8 cellular contexts compared by ENCODE assay signal in the genomic region with DNA sequence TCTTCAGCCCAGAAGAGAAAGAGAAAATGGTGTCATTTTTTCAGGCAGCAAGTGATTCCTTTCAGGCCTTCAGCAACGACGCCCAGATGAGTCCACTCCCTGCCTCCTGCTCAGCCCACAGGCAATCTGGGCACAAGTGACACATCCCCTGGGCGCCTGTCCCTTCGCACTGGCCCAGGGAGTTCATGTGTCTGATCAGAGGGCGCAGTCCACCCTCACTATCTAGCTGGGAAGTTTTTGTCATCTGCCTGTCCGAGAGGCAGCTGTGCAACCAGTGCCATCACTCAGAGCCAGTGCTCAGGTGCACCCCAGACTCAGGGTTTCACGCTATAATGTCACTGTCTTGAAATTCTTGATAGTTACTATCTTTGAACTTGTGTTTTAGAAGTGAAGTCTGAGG. TPM values are rescaled to one million over a fixed set of nuclear protein-coding genes. Genes with fewer than 3 reads are reported as not detected.
A peak's percentile ranks its signal among the peaks of the same experiment; 100 is the strongest.
DNase-seq lines count a peak whose midpoint lies in the region; ATAC-seq, FAIRE-seq and TF ChIP-seq lines count a peak whose summit lies in the region.
"Had no signal": no experiment of that assay in that cellular context is flagged by ENCODE, and none has a peak within 500 bp of the region (broad histone marks: within the 10 kb centered on the region; RNA-seq: fewer than 3 reads in every experiment).

No MANE protein-coding gene starts in this region.

- no peak overlapping the region for H4K5ac ChIP-seq in IMR-90 (ENCODE audit: low read depth, low read length)

- no TSS peak for BruUV-seq in IMR-90 (replicated peaks; lab: Mats Ljungman, UMichigan)
- BruUV-seq in HepG2 (replicated peaks; lab: Mats Ljungman, UMichigan), result TSS peak; percentile 84

- ATAC-seq in IMR-90 (ENCODE audit: low read depth) (no peak), HepG2 (peak; percentile 35), HG02610 (IDR thresholded peaks at IDR 0.05; ENCODE audit: unreplicated experiment) (no peak)
- ATAC-seq in activated CD8-positive, alpha-beta T cell treated with anti-CD3 and anti-CD28 coated beads for 36 hours, result no peak
- no peak for ATAC-seq in stimulated activated memory B cell treated with anti-CD40 and anti-IgM and Interleukin-4, amounts not matched to agents 10 μg/mL and 1 μg/mL and 100 μg/mL, for 72 hours

- peak overlapping the region; percentile 0 for H2AK9ac ChIP-seq in IMR-90 (replicated peaks; ENCODE audit: low read depth, low read length, poor library complexity)

- no peak overlapping the region for H3K23ac ChIP-seq in IMR-90 (ENCODE audit: low read depth, low read length)

- H3K14ac ChIP-seq in IMR-90 (replicated peaks; ENCODE audit: low read depth, low read length), result no peak overlapping the region

- H3K4me3 Mint-ChIP-seq in activated CD8-positive, alpha-beta T cell treated with anti-CD3 and anti-CD28 coated beads for 36 hours, result peak overlapping the region; percentile 66
- peak overlapping the region; percentile 82 for H3K4me3 Mint-ChIP-seq in stimulated activated memory B cell treated with anti-CD40 and anti-IgM and Interleukin-4, amounts not matched to agents 10 μg/mL and 1 μg/mL and 100 μg/mL, for 72 hours

- H3K9me3 ChIP-seq in IMR-90 (ENCODE audit: control insufficient read depth, insufficient read depth, low read length) (peaks cover 2% of the 10 kb centered on the region; the same call in 1 of the 2 replicates), HepG2 (ENCODE audit: low read length) (0 out of 2 replicates have a peak, but pooled peaks cover 2% of the 10 kb centered on the region)

- H3K18ac ChIP-seq in IMR-90 (ENCODE audit: low read depth, low read length), result no peak overlapping the region

- dilution Hi-C loops in IMR-90 (cut with HindIII; ENCODE audit: low sequenced_read_pairs, unreplicated experiment), result no loop called here

- peaks cover 42% of the 10 kb centered on the region for H3K79me2 ChIP-seq in HepG2 (ENCODE audit: insufficient read depth, low read length)

- TF ChIP-seq EP300 in HepG2 (IDR thresholded peaks at IDR 0.05; ENCODE audit: low read depth in 2 of 2, low read length in 2 of 2), result no peak
- TF ChIP-seq EP300 in HepG2 (CRISPR knock-in tag; IDR thresholded peaks at IDR 0.05; ENCODE audit: borderline replicate concordance), result no peak

- no peak for DNase-seq in IMR-90
- no peak for DNase-seq in activated CD8-positive, alpha-beta T cell treated with anti-CD3 and anti-CD28 coated beads for 36 hours
- peak; percentile 43 for DNase-seq in HepG2 (ENCODE audit: low spot score)
- no peak for DNase-seq in NCI-H2107 (lab: John Stamatoyannopoulos, UW)
- no peak for DNase-seq in central memory CD4-positive, alpha-beta T cell

- peak; percentile 51 for FAIRE-seq in HepG2 (lab: Jason Lieb, UNC)
- FAIRE-seq: endothelial cell of umbilical vein had no signal

- H3K27me3 ChIP-seq in IMR-90 (ENCODE audit: control insufficient read depth, insufficient read depth, low read length) (peaks cover 4% of the 10 kb centered on the region; the same call in 1 of the 2 replicates), HepG2 (ENCODE audit: control insufficient read depth in 1 of 2, insufficient read depth in 2 of 2, low read length in 2 of 2) (peaks cover 0 to 6% of the 10 kb centered on the region in 2 experiments; a peak in 3 of 5 replicates)

- no peaks in the 10 kb centered on the region for H3K27me3 Mint-ChIP-seq in activated CD8-positive, alpha-beta T cell treated with anti-CD3 and anti-CD28 coated beads for 36 hours
- no peaks in the 10 kb centered on the region for H3K27me3 Mint-ChIP-seq in stimulated activated memory B cell treated with anti-CD40 and anti-IgM and Interleukin-4, amounts not matched to agents 10 μg/mL and 1 μg/mL and 100 μg/mL, for 72 hours

- H2AFZ ChIP-seq in IMR-90 (replicated peaks; ENCODE audit: low read length, poor library complexity) (peak overlapping the region; percentile 80), HepG2 (ENCODE audit: low read length) (no peak overlapping the region)

- H3K9me3 Mint-ChIP-seq in activated CD8-positive, alpha-beta T cell treated with anti-CD3 and anti-CD28 coated beads for 36 hours, result peaks cover 7% of the 10 kb centered on the region
- H3K9me3 Mint-ChIP-seq in stimulated activated memory B cell treated with anti-CD40 and anti-IgM and Interleukin-4, amounts not matched to agents 10 μg/mL and 1 μg/mL and 100 μg/mL, for 72 hours, result no peaks in the 10 kb centered on the region

- in situ Hi-C loops in IMR-90 (cut with MboI; ENCODE audit: low sequenced_read_pairs) (no loop called here), HepG2 (cut with HindIII; ENCODE audit: extremely low pct_ligation_motif_present, low pct_unique_long_range_greater_than_20kb) (no loop called here)

- TF ChIP-seq RAD21 in IMR-90 (IDR thresholded peaks at IDR 0.05; ENCODE audit: low read length) (no peak), HepG2 (CRISPR knock-in tag; IDR thresholded peaks at IDR 0.05) (no peak)

- no peak for TF ChIP-seq POLR2A in IMR-90 (IDR thresholded peaks at IDR 0.05; ENCODE audit: low read depth, low read length)
- TF ChIP-seq POLR2A in HepG2 (IDR thresholded peaks at IDR 0.05; ENCODE audit: insufficient read depth in 1 of 2, low read depth in 2 of 2, low read length in 2 of 2), result peak in 1 of 2 experiments; percentile 72; a peak in 2 of 4 replicates

- 85% methylated on average over 2 of the region's 7 CpGs; no CpG with 5 or more reads in 1 of the 2 experiments for WGBS in IMR-90 (ENCODE audit: extremely low coverage in 2 of 2, insufficient read length in 1 of 2), 2 experiments
- 2% methylated on average over 7 of the region's 7 CpGs for WGBS in HepG2 (ENCODE audit: low lambda C conversion rate)

- H3K79me1 ChIP-seq in IMR-90 (ENCODE audit: low read depth in 1 of 2, low read length in 2 of 2), result peaks cover 0 to 10% of the 10 kb centered on the region in 2 experiments; a peak in 2 of 4 replicates

- H3K9ac ChIP-seq in IMR-90 (ENCODE audit: low read depth, low read length) (no peak overlapping the region), HepG2 (ENCODE audit: insufficient read depth, low read depth, low read length) (peak overlapping the region; percentile 100)

- peak overlapping the region; percentile 38 for H3K27ac Mint-ChIP-seq in activated CD8-positive, alpha-beta T cell treated with anti-CD3 and anti-CD28 coated beads for 36 hours
- H3K27ac Mint-ChIP-seq in stimulated activated memory B cell treated with anti-CD40 and anti-IgM and Interleukin-4, amounts not matched to agents 10 μg/mL and 1 μg/mL and 100 μg/mL, for 72 hours, result peak overlapping the region; percentile 74

- no peaks in the 10 kb centered on the region for H3K9me1 ChIP-seq in IMR-90 (ENCODE audit: insufficient read depth, low read length)

- H3K36me3 ChIP-seq in IMR-90 (ENCODE audit: control insufficient read depth, insufficient read depth, low read length), result 0 out of 2 replicates have a peak, but pooled peaks cover under 1% of the 10 kb centered on the region
- peaks cover under 1 to 4% of the 10 kb centered on the region in 2 experiments; a peak in 4 of 5 replicates for H3K36me3 ChIP-seq in HepG2 (replicated peaks in 1 of 2; ENCODE audit: control insufficient read depth in 1 of 2, insufficient read depth in 2 of 2, low read length in 2 of 2)

- H4K20me1 ChIP-seq in IMR-90 (ENCODE audit: insufficient read depth, low read length) (peaks cover 28% of the 10 kb centered on the region), HepG2 (ENCODE audit: insufficient read depth, low read length) (peaks cover 30% of the 10 kb centered on the region)

- no peak overlapping the region for H2BK5ac ChIP-seq in IMR-90 (ENCODE audit: low read depth, low read length, poor library complexity, severe bottlenecking)

- H3K4me1 Mint-ChIP-seq in activated CD8-positive, alpha-beta T cell treated with anti-CD3 and anti-CD28 coated beads for 36 hours (ENCODE audit: low read depth), result peaks cover 13% of the 10 kb centered on the region
- H3K4me1 Mint-ChIP-seq in stimulated activated memory B cell treated with anti-CD40 and anti-IgM and Interleukin-4, amounts not matched to agents 10 μg/mL and 1 μg/mL and 100 μg/mL, for 72 hours, result peaks cover 37% of the 10 kb centered on the region

- H2BK20ac ChIP-seq in IMR-90 (ENCODE audit: low read depth, low read length), result no peak overlapping the region

- H2BK120ac ChIP-seq in IMR-90 (ENCODE audit: low read depth, low read length), result no peak overlapping the region

- CTCF ChIA-PET in IMR-90 (lab: Yijun Ruan, JAX), result no interaction called here
- CTCF ChIA-PET in activated CD8-positive, alpha-beta T cell treated with anti-CD3 and anti-CD28 coated beads for 36 hours (lab: Charles Lee), result no interaction called here
- CTCF ChIA-PET in HepG2 (lab: Yijun Ruan, JAX; ENCODE audit: low intra/inter-chr PET ratio, low total read pairs), result no interaction called here

- H3K4me3 ChIP-seq in IMR-90 (ENCODE audit: insufficient read depth, low read depth, low read length) (no peak overlapping the region), HepG2 (replicated peaks in 1 of 3; ENCODE audit: insufficient read depth in 1 of 3, low read depth in 2 of 3, low read length in 3 of 3) (peak overlapping the region; percentile 73 to 95 (median 94))

- H2AK5ac ChIP-seq in IMR-90 (ENCODE audit: low read depth, low read length), result peak overlapping the region; percentile 35; the same call in 1 of the 2 replicates

- H3K56ac ChIP-seq in IMR-90 (ENCODE audit: extremely low read depth, insufficient read depth, low read length), result no peak overlapping the region

- no peak overlapping the region for H2BK15ac ChIP-seq in IMR-90 (ENCODE audit: low read depth, low read length)

- TF ChIP-seq CTCF in IMR-90 (conservative IDR thresholded peaks at IDR 0.05; ENCODE audit: low read depth, low read length) (no peak), HepG2 (CRISPR knock-in tag; IDR thresholded peaks at IDR 0.05) (no peak)
- TF ChIP-seq CTCF in activated CD8-positive, alpha-beta T cell treated with anti-CD3 and anti-CD28 coated beads for 36 hours (IDR thresholded peaks at IDR 0.05), result no peak

- POLR2A ChIA-PET in IMR-90 (lab: Charles Lee; ENCODE audit: unreplicated experiment), result no interaction called here
- POLR2A ChIA-PET in activated CD8-positive, alpha-beta T cell treated with anti-CD3 and anti-CD28 coated beads for 36 hours (lab: Charles Lee), result interaction anchor here (0.6 kb wide), 1 partner anchor 384 kb away, joined by 3 read pairs; no protein-coding TSS in a partner anchor
- POLR2A ChIA-PET in HepG2 (lab: Yijun Ruan, JAX), result interaction anchor here (0.6 to 3.4 kb wide), 5 partner anchors 10 to 29 kb away, joined by 3 to 72 read pairs (median 3); no protein-coding TSS in a partner anchor

- H3K4me1 ChIP-seq in IMR-90 (ENCODE audit: control insufficient read depth, insufficient read depth, low read length) (peaks cover 3% of the 10 kb centered on the region), HepG2 (ENCODE audit: insufficient read depth, low read length) (peaks cover 43% of the 10 kb centered on the region)

- H3K27ac ChIP-seq in IMR-90 (ENCODE audit: insufficient read depth, low read length), result no peak overlapping the region
- peak overlapping the region; percentile 95 for H3K27ac ChIP-seq in HepG2 (ENCODE audit: extremely low read length, insufficient read depth, low read length)

- intact Hi-C loops in IMR-90 (cut with micrococcal nuclease), result no loop called here
- intact Hi-C loops in activated CD8-positive, alpha-beta T cell treated with anti-CD3 and anti-CD28 coated beads for 36 hours (cut with micrococcal nuclease), result no loop called here
- intact Hi-C loops in HepG2 (cut with micrococcal nuclease; ENCODE audit: unreplicated experiment), result no loop called here

- H3K4ac ChIP-seq in IMR-90 (ENCODE audit: low read depth, low read length), result no peak overlapping the region

- H3K36me3 Mint-ChIP-seq in activated CD8-positive, alpha-beta T cell treated with anti-CD3 and anti-CD28 coated beads for 36 hours (ENCODE audit: low read depth), result peaks cover 8% of the 10 kb centered on the region
- peaks cover 34% of the 10 kb centered on the region for H3K36me3 Mint-ChIP-seq in stimulated activated memory B cell treated with anti-CD40 and anti-IgM and Interleukin-4, amounts not matched to agents 10 μg/mL and 1 μg/mL and 100 μg/mL, for 72 hours

- no peak overlapping the region for H4K8ac ChIP-seq in IMR-90 (ENCODE audit: low read depth in 2 of 2, low read length in 2 of 2)

- H3K4me2 ChIP-seq in IMR-90 (ENCODE audit: low read depth, low read length) (no peak overlapping the region; the same call in 1 of the 2 replicates), HepG2 (ENCODE audit: low read depth, low read length) (peak overlapping the region; percentile 88)

- no peak overlapping the region for H4K91ac ChIP-seq in IMR-90 (ENCODE audit: insufficient read depth, low read depth, low read length)

RNA-seq across cellular contexts. Expression of gene KCNQ1OT1, which starts 1.4 kb away (rescaled TPM):
- total RNA-seq in IMR-90 (2012; rRNA removed), result 1.9 and 2.0 TPM in 2 replicates
- 0.11 and 0.14 TPM in 2 replicates for polyA plus RNA-seq in IMR-90 (2012; rRNA removed)
- polyA plus RNA-seq in IMR-90 (2012; cell fraction: cytosol; rRNA removed), result under 0.01 TPM in 2 replicates
- polyA plus RNA-seq in IMR-90 (2012; cell fraction: nucleus; rRNA removed; ENCODE audit: low replicate concordance), result 0.57 and 1.3 TPM in 2 replicates
- under 1 TPM; 0.22 to 0.23 TPM for total RNA-seq in activated CD8-positive, alpha-beta T cell treated with anti-CD3 and anti-CD28 coated beads for 36 hours
- 2.5 and 18.9 TPM in 2 replicates for total RNA-seq in HepG2 (2016; rRNA removed; fragmentation: Illumina TruSeq; extraction: Trizol)
- total RNA-seq in HepG2 (2016; cell fraction: cytosol; rRNA removed; fragmentation: Illumina TruSeq; extraction: Trizol; ENCODE audit: low read depth), result 0.30 and 0.35 TPM in 2 replicates
- total RNA-seq in HepG2 (2016; cell fraction: insoluble cytoplasmic fraction; rRNA removed; fragmentation: Illumina TruSeq; extraction: Trizol), result 2.0 and 16.5 TPM in 2 replicates
- total RNA-seq in HepG2 (2016; cell fraction: membrane; rRNA removed; fragmentation: Illumina TruSeq; extraction: Trizol), result 0.90 and 1.1 TPM in 2 replicates
- 66.8 and 83.4 TPM in 2 replicates for total RNA-seq in HepG2 (2016; cell fraction: nucleus; rRNA removed; fragmentation: Illumina TruSeq; extraction: Trizol)
- polyA plus RNA-seq in HepG2 (2011; rRNA removed), result 1.3 TPM in 2 replicates
- polyA plus RNA-seq in HepG2 (2011; cell fraction: cytosol; rRNA removed), result 0.05 TPM in 2 replicates
- 11.8 and 14.7 TPM in 2 replicates for polyA plus RNA-seq in HepG2 (2011; cell fraction: nucleus; rRNA removed)
- polyA plus RNA-seq in HepG2 (2012), result 1.9 and 2.0 TPM in 2 replicates
- 0.01 and 0.02 TPM in 2 replicates for polyA plus RNA-seq in HepG2 (2016; cell fraction: cytosol; fragmentation: Illumina TruSeq; extraction: Trizol; ENCODE audit: low read depth)
- 0.15 and 0.17 TPM in 2 replicates for polyA plus RNA-seq in HepG2 (2016; cell fraction: insoluble cytoplasmic fraction; fragmentation: Illumina TruSeq; extraction: Trizol; ENCODE audit: low read depth)
- 0.03 and 0.06 TPM in 2 replicates for polyA plus RNA-seq in HepG2 (2016; cell fraction: membrane; fragmentation: Illumina TruSeq; extraction: Trizol; ENCODE audit: low read depth)
- polyA plus RNA-seq in HepG2 (2016; cell fraction: nucleus; fragmentation: Illumina TruSeq; extraction: Trizol; ENCODE audit: insufficient read depth, low read depth), result 8.4 and 10.5 TPM in 2 replicates
- polyA minus RNA-seq in HepG2 (2011; rRNA and poly(A)+ RNA removed; ENCODE audit: low replicate concordance), result 0.05 and 36.1 TPM in 2 replicates
- 0.79 and 0.97 TPM in 2 replicates for polyA minus RNA-seq in HepG2 (2011; cell fraction: cytosol; rRNA and poly(A)+ RNA removed)
- polyA minus RNA-seq in HepG2 (2011; cell fraction: nucleus; rRNA and poly(A)+ RNA removed), result 112 and 125 TPM in 2 replicates
